Comparison of ENCODE assay signal across 16 cellular contexts in genomic region chr18:25253136-25253535, GRCh38.
"Had no signal": no experiment of that assay in that cellular context is flagged by ENCODE, and none has a peak within 500 bp of the region (broad histone marks: within the 10 kb centered on the region; RNA-seq: fewer than 3 reads in every experiment).

No MANE protein-coding gene starts in this region.

- H3K4me1 ChIP-seq: right lobe of liver, thyroid gland had no signal

- H3K27ac ChIP-seq: right lobe of liver, thyroid gland had no signal

- H3K36me3 ChIP-seq: right lobe of liver, thyroid gland had no signal

- H3K4me3 ChIP-seq: right lobe of liver, thyroid gland had no signal

- H3K9me3 ChIP-seq: right lobe of liver, thyroid gland had no signal

- ATAC-seq: activated T-helper 17 cell treated with anti-CD3 and anti-CD28 coated beads, Interleukin-2, amount 50 U/mL, for 72 hours; left ventricle myocardium superior; natural killer cell; right lobe of liver; stimulated activated memory B cell treated with anti-CD40 and anti-IgM and Interleukin-4, amounts not matched to agents 10 μg/mL and 1 μg/mL and 100 μg/mL, for 72 hours had no signal

- DNase-seq: activated CD4-positive, alpha-beta T cell treated with anti-CD3 and anti-CD28 coated beads, Interleukin-2, amount 50 U/mL, for 4 hours; activated CD4-positive, CD25-positive, alpha-beta regulatory T cell treated with anti-CD3 and anti-CD28 coated beads, Interleukin-2, amount 50 U/mL, for 72 hours; activated naive CD4-positive, alpha-beta T cell treated with Interleukin-2 at 50 U/mL for 16 hours; activated T-cell treated with anti-CD3 and anti-CD28 coated beads for 4 hours; anterior cingulate cortex; endodermal cell; hippocampal formation; left ventricle myocardium superior; mesendoderm; natural killer cell; right lobe of liver; stimulated activated CD4-positive, alpha-beta T cell treated with anti-CD3 and anti-CD28 coated beads, Interleukin-2, amount 100 ng/mL, for 24 hours; SW 1271; thyroid gland had no signal

- H3K27me3 ChIP-seq: right lobe of liver, thyroid gland had no signal
